In genomic region chr9:127974002-127974768, GRCh38 we compare ENCODE assay signal across 8 cellular contexts. TPM values are rescaled to one million over a fixed set of nuclear protein-coding genes. Genes with fewer than 3 reads are reported as not detected.
A peak's percentile ranks its signal among the peaks of the same experiment; 100 is the strongest.
DNase-seq lines count a peak whose midpoint lies in the region; ATAC-seq and TF ChIP-seq lines count a peak whose summit lies in the region.

No MANE protein-coding gene starts in this region.

- intact Hi-C loops in right lobe of liver (cut with DNase I) = no loop called here

- ATAC-seq in activated T-cell treated with anti-CD3 and anti-CD28 coated beads, Interleukin-2, amount 50 U/mL, for 4 hours = no peak
- no peak for ATAC-seq in activated T-cell treated with anti-CD3 and anti-CD28 coated beads, Interleukin-2, amount 50 U/mL, for 72 hours (replicated peaks in 1 of 2)
- ATAC-seq in right lobe of liver (peak in 3 of 4 donors; percentile 28 to 57 (median 53)), thoracic aorta (ENCODE audit: insufficient number of reproducible peaks, low FRiP score, low read depth) (no peak), HG02763 (IDR thresholded peaks at IDR 0.05; ENCODE audit: unreplicated experiment) (no peak)

- H3K9me3 Mint-ChIP-seq in activated T-cell treated with anti-CD3 and anti-CD28 coated beads, Interleukin-2, amount 50 U/mL, for 4 hours = no peaks in the 10 kb centered on the region
- no peaks in the 10 kb centered on the region for H3K9me3 Mint-ChIP-seq in activated T-cell treated with anti-CD3 and anti-CD28 coated beads, Interleukin-2, amount 50 U/mL, for 72 hours

- H3K36me3 ChIP-seq in right lobe of liver = no peaks in the 10 kb centered on the region
- H3K36me3 ChIP-seq in thoracic aorta = no peaks in the 10 kb centered on the region

- TF ChIP-seq CTCF in right lobe of liver (IDR thresholded peaks at IDR 0.05) (no peak), thoracic aorta (IDR thresholded peaks at IDR 0.05) (no peak)

- H3K4me3 Mint-ChIP-seq in activated T-cell treated with anti-CD3 and anti-CD28 coated beads, Interleukin-2, amount 50 U/mL, for 4 hours = peak overlapping the region; percentile 93
- H3K4me3 Mint-ChIP-seq in activated T-cell treated with anti-CD3 and anti-CD28 coated beads, Interleukin-2, amount 50 U/mL, for 72 hours = peak overlapping the region; percentile 76 to 90

- H3K36me3 Mint-ChIP-seq in activated T-cell treated with anti-CD3 and anti-CD28 coated beads, Interleukin-2, amount 50 U/mL, for 4 hours (ENCODE audit: insufficient read depth) = peaks cover 7% of the 10 kb centered on the region
- H3K36me3 Mint-ChIP-seq in activated T-cell treated with anti-CD3 and anti-CD28 coated beads, Interleukin-2, amount 50 U/mL, for 72 hours (ENCODE audit: insufficient read depth in 2 of 2) = peaks cover 5 to 16% of the 10 kb centered on the region in 2 donors

- peak overlapping the region in 2 of 3 donors; percentile 24 to 25 for H3K4me3 ChIP-seq in right lobe of liver
- no peak overlapping the region for H3K4me3 ChIP-seq in thoracic aorta

- no peaks in the 10 kb centered on the region for H3K27me3 Mint-ChIP-seq in activated T-cell treated with anti-CD3 and anti-CD28 coated beads, Interleukin-2, amount 50 U/mL, for 4 hours (ENCODE audit: low read depth)
- H3K27me3 Mint-ChIP-seq in activated T-cell treated with anti-CD3 and anti-CD28 coated beads, Interleukin-2, amount 50 U/mL, for 72 hours (ENCODE audit: low read depth) = no peaks in the 10 kb centered on the region

- 27% methylated on average over 8 of the region's 12 CpGs for WGBS in right lobe of liver (ENCODE audit: insufficient coverage, low coverage, low lambda C conversion rate, missing lambda C conversion rate)

- H3K4me1 ChIP-seq in right lobe of liver (peaks cover 0 to 88% (median 45%) of the 10 kb centered on the region in 4 donors), thoracic aorta (ENCODE audit: control insufficient read depth in 1 of 2, low read depth in 2 of 2) (peaks cover 79 to 97% of the 10 kb centered on the region in 2 donors)

- H3K4me1 Mint-ChIP-seq in activated T-cell treated with anti-CD3 and anti-CD28 coated beads, Interleukin-2, amount 50 U/mL, for 4 hours (ENCODE audit: low read depth) = peaks cover 86% of the 10 kb centered on the region
- peaks cover 84% of the 10 kb centered on the region for H3K4me1 Mint-ChIP-seq in activated T-cell treated with anti-CD3 and anti-CD28 coated beads, Interleukin-2, amount 50 U/mL, for 72 hours (ENCODE audit: low read depth)

- H3K27me3 ChIP-seq in right lobe of liver (no peaks in the 10 kb centered on the region), thoracic aorta (replicated peaks; ENCODE audit: insufficient read depth) (no peaks in the 10 kb centered on the region)

- peak overlapping the region; percentile 76 for H3K27ac Mint-ChIP-seq in activated T-cell treated with anti-CD3 and anti-CD28 coated beads, Interleukin-2, amount 50 U/mL, for 72 hours

- H3K9me3 ChIP-seq in right lobe of liver (no peaks in the 10 kb centered on the region), thoracic aorta (no peaks in the 10 kb centered on the region)

- H3K27ac ChIP-seq in right lobe of liver (peak overlapping the region; percentile 13 to 63 (median 40)), thoracic aorta (peak overlapping the region; percentile 58 to 76)

- TF ChIP-seq POLR2A in right lobe of liver (IDR thresholded peaks at IDR 0.05) = no peak

- DNase-seq in activated T-cell treated with anti-CD3 and anti-CD28 coated beads, Interleukin-2, amount 50 U/mL, for 4 hours = no peak
- DNase-seq in activated T-cell treated with anti-CD3 and anti-CD28 coated beads, Interleukin-2, amount 50 U/mL, for 1 hour = no peak
- DNase-seq in activated T-cell treated with anti-CD3 and anti-CD28 coated beads, Interleukin-2, amount 50 U/mL, for 72 hours = no peak
- peak in 2 of 3 donors; percentile 86 to 88 for DNase-seq in right lobe of liver
- DNase-seq in thoracic aorta (ENCODE audit: low spot score) = no peak
- no peak for DNase-seq in SKM-1 treated with dmso at 0.1 percent for 144 hours (lab: John Stamatoyannopoulos, UW; ENCODE audit: unreplicated experiment)
- DNase-seq in NCI-H2081 treated with DMSO at 0.1 percent for 48 hours (lab: John Stamatoyannopoulos, UW) = no peak

RNA-seq across cellular contexts. Expression of gene EEIG1, which starts 6.6 kb away (rescaled TPM):
- total RNA-seq in activated T-cell treated with anti-CD3 and anti-CD28 coated beads, Interleukin-2, amount 50 U/mL, for 4 hours = 10 to 100 TPM; 75.5 to 87.3 (median 86.0) TPM
- total RNA-seq in activated T-cell treated with anti-CD3 and anti-CD28 coated beads, Interleukin-2, amount 50 U/mL, for 72 hours = 10 to 100 TPM; 59.2 to 75.1 TPM
- total RNA-seq in right lobe of liver (10 to 100 TPM in 5 of 6 experiments, 1 to 10 TPM in 1; 9.7 to 54.1 (median 23.6) TPM), thoracic aorta (10 to 100 TPM; 20.4 to 26.5 TPM)

RNA-seq across cellular contexts. Expression of gene DPM2, which starts 36.5 kb away (rescaled TPM):
- 10 to 100 TPM; 89.6 to 91.5 (median 89.9) TPM for total RNA-seq in activated T-cell treated with anti-CD3 and anti-CD28 coated beads, Interleukin-2, amount 50 U/mL, for 4 hours
- 10 to 100 TPM; 44.2 to 51.1 TPM for total RNA-seq in activated T-cell treated with anti-CD3 and anti-CD28 coated beads, Interleukin-2, amount 50 U/mL, for 72 hours
- total RNA-seq in right lobe of liver (10 to 100 TPM; 10.6 to 19.1 (median 13.9) TPM), thoracic aorta (10 to 100 TPM; 18.8 to 26.0 TPM)

RNA-seq across cellular contexts. Expression of gene PIP5KL1, which starts 43.6 kb away (rescaled TPM):
- 1 to 10 TPM; 2.3 to 3.5 (median 2.8) TPM for total RNA-seq in activated T-cell treated with anti-CD3 and anti-CD28 coated beads, Interleukin-2, amount 50 U/mL, for 4 hours
- 1 to 10 TPM; 4.4 to 6.4 TPM for total RNA-seq in activated T-cell treated with anti-CD3 and anti-CD28 coated beads, Interleukin-2, amount 50 U/mL, for 72 hours
- total RNA-seq in right lobe of liver = under 1 TPM in 3 of 6 experiments, not detected in 3; 0.58 to 0.81 (median 0.70) TPM
- total RNA-seq in thoracic aorta = 1 to 10 TPM; 6.0 to 8.8 TPM

RNA-seq across cellular contexts. Expression of gene ST6GALNAC4, which starts 57.3 kb away (rescaled TPM):
- 10 to 100 TPM; 22.0 to 25.7 (median 24.7) TPM for total RNA-seq in activated T-cell treated with anti-CD3 and anti-CD28 coated beads, Interleukin-2, amount 50 U/mL, for 4 hours
- 10 to 100 TPM; 28.1 to 30.5 TPM for total RNA-seq in activated T-cell treated with anti-CD3 and anti-CD28 coated beads, Interleukin-2, amount 50 U/mL, for 72 hours
- total RNA-seq in right lobe of liver (10 to 100 TPM in 3 of 6 experiments, 1 to 10 TPM in 3; 3.2 to 23.8 (median 11.2) TPM), thoracic aorta (10 to 100 TPM; 45.0 to 61.2 TPM)

Comparison
In these comparisons a context has a peak if more than half of its experiments do, and no peak if none do; other contexts are left out.
1. ATAC-seq: peak in right lobe of liver (3 of 4); none in activated T-cell treated with anti-CD3 and anti-CD28 coated beads, Interleukin-2, amount 50 U/mL, for 4 hours (0 of 2), activated T-cell treated with anti-CD3 and anti-CD28 coated beads, Interleukin-2, amount 50 U/mL, for 72 hours (0 of 2), thoracic aorta (single experiment) and HG02763 (single experiment).
2. DNase-seq: peak in right lobe of liver (2 of 3); none in activated T-cell treated with anti-CD3 and anti-CD28 coated beads, Interleukin-2, amount 50 U/mL, for 4 hours (single experiment), activated T-cell treated with anti-CD3 and anti-CD28 coated beads, Interleukin-2, amount 50 U/mL, for 1 hour (single experiment), activated T-cell treated with anti-CD3 and anti-CD28 coated beads, Interleukin-2, amount 50 U/mL, for 72 hours (0 of 2), thoracic aorta (single experiment), SKM-1 treated with dmso at 0.1 percent for 144 hours (single experiment) and NCI-H2081 treated with DMSO at 0.1 percent for 48 hours (single experiment).